Comparison of ENCODE assay signal across 8 cellular contexts in genomic region chr17:27353469-27354050, GRCh38. TPM values are rescaled to one million over a fixed set of nuclear protein-coding genes. Genes with fewer than 3 reads are reported as not detected.
DNase-seq lines count a peak whose midpoint lies in the region; ATAC-seq and TF ChIP-seq lines count a peak whose summit lies in the region.

No MANE protein-coding gene starts in this region.

- intact Hi-C loops in activated T-helper 1 cell treated with anti-CD3 and anti-CD28 coated beads, Interleukin-12 subunit alpha, Interleukin-12 subunit beta, Interleukin-2, Interleukin-4 antibody, amounts not matched to agents 30 ng/mL and 10 ng/mL and 1 ng/mL, durations not matched to agents 14 hours and 24 hours and 36 hours (cut with micrococcal nuclease), result loop anchor here (1.0 to 5.0 kb wide), 9 partner anchors 21 to 298 kb away; partner anchors contain the start of genes KSR1 and WSB1

- DNase-seq in DMS53 treated with DMSO at 0.1 percent for 48 hours (lab: John Stamatoyannopoulos, UW; ENCODE audit: unreplicated experiment), result peak; percentile 95
- DNase-seq in activated T-helper 1 cell treated with anti-CD3 and anti-CD28 coated beads, Interleukin-12 subunit alpha, Interleukin-12 subunit beta, Interleukin-2, Interleukin-4 antibody, amounts not matched to agents 30 ng/mL and 10 ng/mL and 1 ng/mL, durations not matched to agents 14 hours and 24 hours and 36 hours (ENCODE audit: low spot score), result peak; percentile 86
- peak; percentile 92 for DNase-seq in fibroblast of gingiva (ENCODE audit: low read depth)
- peak; percentile 75 to 89 (median 80) for DNase-seq in naive thymus-derived CD8-positive, alpha-beta T cell
- DNase-seq in stimulated activated naive B cell treated with anti-CD40 and anti-IgM and Interleukin-4, amounts not matched to agents 10 μg/mL and 1 μg/mL and 100 μg/mL, for 72 hours, result peak; percentile 84

- H3K9me3 Mint-ChIP-seq in IgD-negative memory B cell, result no peaks in the 10 kb centered on the region
- H3K9me3 Mint-ChIP-seq in activated T-helper 1 cell treated with anti-CD3 and anti-CD28 coated beads, Interleukin-12 subunit alpha, Interleukin-12 subunit beta, Interleukin-2, Interleukin-4 antibody, amounts not matched to agents 30 ng/mL and 10 ng/mL and 1 ng/mL, durations not matched to agents 14 hours and 24 hours and 36 hours, result no peaks in the 10 kb centered on the region
- H3K9me3 Mint-ChIP-seq in naive thymus-derived CD8-positive, alpha-beta T cell, result no peaks in the 10 kb centered on the region
- no peaks in the 10 kb centered on the region for H3K9me3 Mint-ChIP-seq in stimulated activated naive B cell treated with anti-CD40 and anti-IgM and Interleukin-4, amounts not matched to agents 10 μg/mL and 1 μg/mL and 100 μg/mL, for 72 hours

- peak; percentile 64 for ATAC-seq in GM21576 (IDR thresholded peaks at IDR 0.05; ENCODE audit: unreplicated experiment)
- ATAC-seq in naive thymus-derived CD8-positive, alpha-beta T cell, result peak; percentile 89 to 92
- peak; percentile 89 to 90 for ATAC-seq in stimulated activated naive B cell treated with anti-CD40 and anti-IgM and Interleukin-4, amounts not matched to agents 10 μg/mL and 1 μg/mL and 100 μg/mL, for 72 hours (replicated peaks)

- H3K27ac Mint-ChIP-seq in IgD-negative memory B cell, result peak overlapping the region; percentile 25 to 83 (median 59)
- peak overlapping the region; percentile 95 for H3K27ac Mint-ChIP-seq in activated T-helper 1 cell treated with anti-CD3 and anti-CD28 coated beads, Interleukin-12 subunit alpha, Interleukin-12 subunit beta, Interleukin-2, Interleukin-4 antibody, amounts not matched to agents 30 ng/mL and 10 ng/mL and 1 ng/mL, durations not matched to agents 14 hours and 24 hours and 36 hours
- peak overlapping the region; percentile 75 to 96 (median 87) for H3K27ac Mint-ChIP-seq in naive thymus-derived CD8-positive, alpha-beta T cell
- peak overlapping the region; percentile 96 for H3K27ac Mint-ChIP-seq in stimulated activated naive B cell treated with anti-CD40 and anti-IgM and Interleukin-4, amounts not matched to agents 10 μg/mL and 1 μg/mL and 100 μg/mL, for 72 hours

- peak overlapping the region; percentile 71 to 89 (median 87) for H3K4me3 Mint-ChIP-seq in IgD-negative memory B cell
- H3K4me3 Mint-ChIP-seq in activated T-helper 1 cell treated with anti-CD3 and anti-CD28 coated beads, Interleukin-12 subunit alpha, Interleukin-12 subunit beta, Interleukin-2, Interleukin-4 antibody, amounts not matched to agents 30 ng/mL and 10 ng/mL and 1 ng/mL, durations not matched to agents 14 hours and 24 hours and 36 hours, result peak overlapping the region; percentile 82
- peak overlapping the region; percentile 43 to 91 (median 80) for H3K4me3 Mint-ChIP-seq in naive thymus-derived CD8-positive, alpha-beta T cell
- peak overlapping the region; percentile 90 to 95 for H3K4me3 Mint-ChIP-seq in stimulated activated naive B cell treated with anti-CD40 and anti-IgM and Interleukin-4, amounts not matched to agents 10 μg/mL and 1 μg/mL and 100 μg/mL, for 72 hours

- peaks cover 11 to 26% (median 16%) of the 10 kb centered on the region in 3 donors for H3K4me1 Mint-ChIP-seq in IgD-negative memory B cell
- peaks cover 45% of the 10 kb centered on the region for H3K4me1 Mint-ChIP-seq in activated T-helper 1 cell treated with anti-CD3 and anti-CD28 coated beads, Interleukin-12 subunit alpha, Interleukin-12 subunit beta, Interleukin-2, Interleukin-4 antibody, amounts not matched to agents 30 ng/mL and 10 ng/mL and 1 ng/mL, durations not matched to agents 14 hours and 24 hours and 36 hours (ENCODE audit: low read depth)
- peaks cover 2 to 30% (median 17%) of the 10 kb centered on the region in 4 donors for H3K4me1 Mint-ChIP-seq in naive thymus-derived CD8-positive, alpha-beta T cell
- peaks cover 11 to 34% of the 10 kb centered on the region in 2 donors for H3K4me1 Mint-ChIP-seq in stimulated activated naive B cell treated with anti-CD40 and anti-IgM and Interleukin-4, amounts not matched to agents 10 μg/mL and 1 μg/mL and 100 μg/mL, for 72 hours

- H3K36me3 Mint-ChIP-seq in IgD-negative memory B cell, result no peaks in the 10 kb centered on the region
- H3K36me3 Mint-ChIP-seq in activated T-helper 1 cell treated with anti-CD3 and anti-CD28 coated beads, Interleukin-12 subunit alpha, Interleukin-12 subunit beta, Interleukin-2, Interleukin-4 antibody, amounts not matched to agents 30 ng/mL and 10 ng/mL and 1 ng/mL, durations not matched to agents 14 hours and 24 hours and 36 hours (ENCODE audit: low read depth), result no peaks in the 10 kb centered on the region
- no peaks in the 10 kb centered on the region for H3K36me3 Mint-ChIP-seq in naive thymus-derived CD8-positive, alpha-beta T cell
- H3K36me3 Mint-ChIP-seq in stimulated activated naive B cell treated with anti-CD40 and anti-IgM and Interleukin-4, amounts not matched to agents 10 μg/mL and 1 μg/mL and 100 μg/mL, for 72 hours, result peaks cover 2 to 6% of the 10 kb centered on the region in 2 donors

- POLR2A ChIA-PET in naive thymus-derived CD8-positive, alpha-beta T cell (lab: Charles Lee), result interaction anchor here (1.0 to 1.3 kb wide), 3 partner anchors 10 to 60 kb away, joined by 3 to 4 read pairs (median 3); partner anchors contain the start of gene WSB1

- no peaks in the 10 kb centered on the region for H3K27me3 Mint-ChIP-seq in IgD-negative memory B cell
- no peaks in the 10 kb centered on the region for H3K27me3 Mint-ChIP-seq in activated T-helper 1 cell treated with anti-CD3 and anti-CD28 coated beads, Interleukin-12 subunit alpha, Interleukin-12 subunit beta, Interleukin-2, Interleukin-4 antibody, amounts not matched to agents 30 ng/mL and 10 ng/mL and 1 ng/mL, durations not matched to agents 14 hours and 24 hours and 36 hours (ENCODE audit: insufficient read depth)
- no peaks in the 10 kb centered on the region for H3K27me3 Mint-ChIP-seq in naive thymus-derived CD8-positive, alpha-beta T cell
- peaks cover 0 to 3% of the 10 kb centered on the region in 2 donors for H3K27me3 Mint-ChIP-seq in stimulated activated naive B cell treated with anti-CD40 and anti-IgM and Interleukin-4, amounts not matched to agents 10 μg/mL and 1 μg/mL and 100 μg/mL, for 72 hours

TF ChIP-seq in PFSK-1, 5 proteins besides CTCF, POLR2A, EP300 and RAD21:
- TF ChIP-seq FOXP2 (optimal IDR thresholded peaks at IDR 0.05; ENCODE audit: borderline replicate concordance, extremely low read depth, extremely low read length, insufficient read depth) (peak; percentile 94), TAF1 (IDR thresholded peaks at IDR 0.05; ENCODE audit: borderline replicate concordance, insufficient read depth, low read length) (0 out of 2 replicates have a peak, but pooled peaks have one; percentile 46), SIN3A (IDR thresholded peaks at IDR 0.05; ENCODE audit: borderline replicate concordance, insufficient read depth, low read length) (no peak; the same call in 1 of the 2 replicates), POLR2AphosphoS5 (IDR thresholded peaks at IDR 0.05; ENCODE audit: low read depth, low read length) (peak; percentile 67)
- TF ChIP-seq, protein P1, sequence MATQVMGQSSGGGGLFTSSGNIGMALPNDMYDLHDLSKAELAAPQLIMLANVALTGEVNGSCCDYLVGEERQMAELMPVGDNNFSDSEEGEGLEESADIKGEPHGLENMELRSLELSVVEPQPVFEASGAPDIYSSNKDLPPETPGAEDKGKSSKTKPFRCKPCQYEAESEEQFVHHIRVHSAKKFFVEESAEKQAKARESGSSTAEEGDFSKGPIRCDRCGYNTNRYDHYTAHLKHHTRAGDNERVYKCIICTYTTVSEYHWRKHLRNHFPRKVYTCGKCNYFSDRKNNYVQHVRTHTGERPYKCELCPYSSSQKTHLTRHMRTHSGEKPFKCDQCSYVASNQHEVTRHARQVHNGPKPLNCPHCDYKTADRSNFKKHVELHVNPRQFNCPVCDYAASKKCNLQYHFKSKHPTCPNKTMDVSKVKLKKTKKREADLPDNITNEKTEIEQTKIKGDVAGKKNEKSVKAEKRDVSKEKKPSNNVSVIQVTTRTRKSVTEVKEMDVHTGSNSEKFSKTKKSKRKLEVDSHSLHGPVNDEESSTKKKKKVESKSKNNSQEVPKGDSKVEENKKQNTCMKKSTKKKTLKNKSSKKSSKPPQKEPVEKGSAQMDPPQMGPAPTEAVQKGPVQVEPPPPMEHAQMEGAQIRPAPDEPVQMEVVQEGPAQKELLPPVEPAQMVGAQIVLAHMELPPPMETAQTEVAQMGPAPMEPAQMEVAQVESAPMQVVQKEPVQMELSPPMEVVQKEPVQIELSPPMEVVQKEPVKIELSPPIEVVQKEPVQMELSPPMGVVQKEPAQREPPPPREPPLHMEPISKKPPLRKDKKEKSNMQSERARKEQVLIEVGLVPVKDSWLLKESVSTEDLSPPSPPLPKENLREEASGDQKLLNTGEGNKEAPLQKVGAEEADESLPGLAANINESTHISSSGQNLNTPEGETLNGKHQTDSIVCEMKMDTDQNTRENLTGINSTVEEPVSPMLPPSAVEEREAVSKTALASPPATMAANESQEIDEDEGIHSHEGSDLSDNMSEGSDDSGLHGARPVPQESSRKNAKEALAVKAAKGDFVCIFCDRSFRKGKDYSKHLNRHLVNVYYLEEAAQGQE (IDR thresholded peaks at IDR 0.05; ENCODE audit: insufficient read depth in 1 of 2, low read depth in 2 of 2, low read length in 2 of 2), result 0 out of 4 replicates have a peak, but pooled peaks of 1 of the 2 experiments have one; percentile 14

RNA-seq across cellular contexts. Expression of gene WSB1, which starts 59.6 kb away (rescaled TPM):
- polyA plus RNA-seq in IgD-negative memory B cell, result 261 TPM
- 78.7 TPM for polyA plus RNA-seq in PFSK-1 (2012; ENCODE audit: insufficient read length, low read depth)
- 90.3 and 102 TPM in 2 replicates for total RNA-seq in activated T-helper 1 cell treated with anti-CD3 and anti-CD28 coated beads, Interleukin-12 subunit alpha, Interleukin-12 subunit beta, Interleukin-2, Interleukin-4 antibody, amounts not matched to agents 30 ng/mL and 10 ng/mL and 1 ng/mL, durations not matched to agents 14 hours and 24 hours and 36 hours
- 100 to 1,000 TPM; 154 to 159 TPM for total RNA-seq in naive thymus-derived CD8-positive, alpha-beta T cell
- 100 to 1,000 TPM; 128 to 186 (median 132) TPM for polyA plus RNA-seq in naive thymus-derived CD8-positive, alpha-beta T cell

Comparison
In these comparisons a context has a peak if more than half of its experiments do, and no peak if none do; other contexts are left out.
1. Peak in every context shown above with its lines: DNase-seq and ATAC-seq.